ENCODE assay signal across 8 cellular contexts in the genomic region with DNA sequence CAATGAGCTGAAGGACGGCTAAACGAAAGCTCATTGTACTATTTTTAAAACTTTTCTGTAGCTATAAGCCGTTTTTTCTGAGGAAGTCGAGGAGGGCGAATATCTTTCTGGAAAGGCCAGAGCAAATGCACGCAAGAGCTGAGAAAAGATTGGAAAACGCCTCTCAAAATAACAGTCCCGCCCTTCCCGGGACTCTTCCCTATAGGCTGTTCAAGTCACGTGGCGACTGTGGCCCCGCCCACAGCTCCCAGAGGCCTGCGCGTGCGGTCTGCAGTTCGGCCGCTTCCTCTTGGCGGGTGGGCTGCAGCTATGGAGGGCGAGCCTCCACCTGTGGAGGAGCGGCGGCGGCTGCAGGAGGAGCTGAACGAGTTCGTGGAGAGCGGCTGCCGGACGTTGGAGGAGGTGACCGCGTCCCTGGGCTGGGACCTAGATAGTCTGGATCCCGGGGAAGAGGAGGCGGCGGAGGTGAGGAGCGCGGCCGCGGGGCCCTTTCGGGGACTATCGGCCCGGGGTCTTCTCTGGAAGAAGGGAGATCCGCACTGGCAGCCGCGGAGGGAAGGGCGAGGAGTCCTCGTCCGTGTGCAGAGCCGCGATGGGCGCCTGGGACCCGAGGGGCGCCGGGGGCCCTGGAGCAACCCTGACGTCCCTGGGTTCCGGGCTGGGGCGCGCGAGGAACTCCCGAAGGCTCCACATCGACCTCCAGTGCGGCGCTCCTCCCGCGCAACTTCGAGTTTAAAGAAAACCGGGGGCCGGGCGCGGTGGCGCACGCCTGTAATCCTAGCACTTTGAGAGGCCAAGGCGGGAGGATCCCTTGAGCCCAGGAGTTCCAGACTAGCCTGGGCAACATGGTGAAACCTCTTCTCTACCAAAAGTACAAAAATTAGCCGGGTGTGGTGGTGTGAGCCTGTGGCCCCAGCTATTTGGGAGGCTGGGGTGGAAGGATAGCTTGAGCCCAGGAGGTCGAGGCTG. TPM values are rescaled to one million over a fixed set of nuclear protein-coding genes. Genes with fewer than 3 reads are reported as not detected.
A peak's percentile ranks its signal among the peaks of the same experiment; 100 is the strongest.
DNase-seq lines count a peak whose midpoint lies in the region; ATAC-seq and TF ChIP-seq lines count a peak whose summit lies in the region.

A gene with protein sequence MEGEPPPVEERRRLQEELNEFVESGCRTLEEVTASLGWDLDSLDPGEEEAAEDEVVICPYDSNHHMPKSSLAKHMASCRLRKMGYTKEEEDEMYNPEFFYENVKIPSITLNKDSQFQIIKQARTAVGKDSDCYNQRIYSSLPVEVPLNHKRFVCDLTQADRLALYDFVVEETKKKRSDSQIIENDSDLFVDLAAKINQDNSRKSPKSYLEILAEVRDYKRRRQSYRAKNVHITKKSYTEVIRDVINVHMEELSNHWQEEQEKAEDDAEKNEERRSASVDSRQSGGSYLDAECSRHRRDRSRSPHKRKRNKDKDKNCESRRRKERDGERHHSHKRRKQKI (plus strand): TSS at position 250 of the 969 bp plus-strand sequence. CDS start 60 bp downstream, at position 310.

- no peak for TF ChIP-seq CTCF in BJ (IDR thresholded peaks at IDR 0.05; ENCODE audit: insufficient read depth, low read depth, low read length)

- DNase-seq in BJ (ENCODE audit: low read depth) (peak; percentile 63), NCI-H526 treated with DMSO at 0.1 percent for 48 hours (lab: John Stamatoyannopoulos, UW) (peak; percentile 90), dedifferentiated amniotic fluid mesenchymal stem cell (ENCODE audit: extremely low spot score) (peak; percentile 95), left lobe of liver (ENCODE audit: low spot score) (peak; percentile 95)
- peak; percentile 98 for DNase-seq in activated CD4-positive, alpha-beta T cell treated with anti-CD3 and anti-CD28 coated beads, Interleukin-2, amount 10 ng/mL, durations not matched to agents 24 days and 14 days
- peak; percentile 84 for DNase-seq in stimulated activated CD4-positive, alpha-beta T cell treated with anti-CD3 and anti-CD28 coated beads, Interleukin-2, amount 100 ng/mL, for 4 hours (ENCODE audit: low read depth)

- peak within 1 kb of the TSS; percentile 93 for H3K4me3 ChIP-seq in BJ (ENCODE audit: low read depth, low read length)

- H3K27ac Mint-ChIP-seq in activated CD4-positive, alpha-beta T cell treated with anti-CD3 and anti-CD28 coated beads, Interleukin-2, amount 10 ng/mL, durations not matched to agents 24 days and 14 days = peak within 1 kb of the TSS; percentile 96

- peaks cover 30% of the 10 kb centered on the region for H3K4me1 Mint-ChIP-seq in activated CD4-positive, alpha-beta T cell treated with anti-CD3 and anti-CD28 coated beads, Interleukin-2, amount 10 ng/mL, durations not matched to agents 24 days and 14 days

- no peaks in the 10 kb centered on the region for H3K36me3 ChIP-seq in BJ (ENCODE audit: control insufficient read depth, insufficient read depth, low read length)

- POLR2A ChIA-PET in BJ (lab: Charles Lee) = interaction anchor here (0.8 kb wide), 1 partner anchor 201 kb away, joined by 4 read pairs; a partner anchor contains a TSS

- H3K27me3 Mint-ChIP-seq in activated CD4-positive, alpha-beta T cell treated with anti-CD3 and anti-CD28 coated beads, Interleukin-2, amount 10 ng/mL, durations not matched to agents 24 days and 14 days = peaks cover 7% of the 10 kb centered on the region

- ATAC-seq in GM19324 (IDR thresholded peaks at IDR 0.05; ENCODE audit: low FRiP score, unreplicated experiment) (peak; percentile 100), HG03469 (IDR thresholded peaks at IDR 0.05; ENCODE audit: unreplicated experiment) (peak; percentile 97), left lobe of liver (peak; percentile 97)

- H3K36me3 Mint-ChIP-seq in activated CD4-positive, alpha-beta T cell treated with anti-CD3 and anti-CD28 coated beads, Interleukin-2, amount 10 ng/mL, durations not matched to agents 24 days and 14 days (ENCODE audit: low read depth) = peaks cover 17% of the 10 kb centered on the region

- CTCF ChIA-PET in BJ (lab: Yijun Ruan, JAX) = interaction anchor here (0.9 to 1.2 kb wide), 3 partner anchors 30 to 315 kb away, joined by 3 to 4 read pairs (median 4); no protein-coding TSS in a partner anchor

- intact Hi-C loops in activated CD4-positive, alpha-beta T cell treated with anti-CD3 and anti-CD28 coated beads, Interleukin-2, amount 10 ng/mL, durations not matched to agents 24 days and 14 days (cut with micrococcal nuclease) = loop anchor here (1.0 to 5.0 kb wide), 5 partner anchors 14 to 512 kb away; a partner anchor contains a TSS

- no peaks in the 10 kb centered on the region for H3K9me3 Mint-ChIP-seq in activated CD4-positive, alpha-beta T cell treated with anti-CD3 and anti-CD28 coated beads, Interleukin-2, amount 10 ng/mL, durations not matched to agents 24 days and 14 days

- H3K27me3 ChIP-seq in BJ (ENCODE audit: control insufficient read depth, insufficient read depth, low read length) = no peaks in the 10 kb centered on the region

- peak within 1 kb of the TSS; percentile 100 for H3K4me3 Mint-ChIP-seq in activated CD4-positive, alpha-beta T cell treated with anti-CD3 and anti-CD28 coated beads, Interleukin-2, amount 10 ng/mL, durations not matched to agents 24 days and 14 days

RNA-seq across cellular contexts. Expression of the gene that starts here (rescaled TPM):
- polyA plus RNA-seq in BJ (2011; rRNA removed) = 2.6 and 6.2 TPM in 2 replicates
- 1.6 and 2.0 TPM in 2 replicates for polyA minus RNA-seq in BJ (2011; rRNA and poly(A)+ RNA removed)
- 18.4 and 19.6 TPM in 2 replicates for total RNA-seq in activated CD4-positive, alpha-beta T cell treated with anti-CD3 and anti-CD28 coated beads, Interleukin-2, amount 10 ng/mL, durations not matched to agents 24 days and 14 days
- 7.6 TPM for total RNA-seq in left lobe of liver

Comparison
In these comparisons a context has a peak if more than half of its experiments do, and no peak if none do; other contexts are left out.
1. Peak in every context shown above with its lines: DNase-seq, ATAC-seq and H3K4me3 ChIP-seq.